8 cellular contexts compared by ENCODE assay signal in the genomic region with DNA sequence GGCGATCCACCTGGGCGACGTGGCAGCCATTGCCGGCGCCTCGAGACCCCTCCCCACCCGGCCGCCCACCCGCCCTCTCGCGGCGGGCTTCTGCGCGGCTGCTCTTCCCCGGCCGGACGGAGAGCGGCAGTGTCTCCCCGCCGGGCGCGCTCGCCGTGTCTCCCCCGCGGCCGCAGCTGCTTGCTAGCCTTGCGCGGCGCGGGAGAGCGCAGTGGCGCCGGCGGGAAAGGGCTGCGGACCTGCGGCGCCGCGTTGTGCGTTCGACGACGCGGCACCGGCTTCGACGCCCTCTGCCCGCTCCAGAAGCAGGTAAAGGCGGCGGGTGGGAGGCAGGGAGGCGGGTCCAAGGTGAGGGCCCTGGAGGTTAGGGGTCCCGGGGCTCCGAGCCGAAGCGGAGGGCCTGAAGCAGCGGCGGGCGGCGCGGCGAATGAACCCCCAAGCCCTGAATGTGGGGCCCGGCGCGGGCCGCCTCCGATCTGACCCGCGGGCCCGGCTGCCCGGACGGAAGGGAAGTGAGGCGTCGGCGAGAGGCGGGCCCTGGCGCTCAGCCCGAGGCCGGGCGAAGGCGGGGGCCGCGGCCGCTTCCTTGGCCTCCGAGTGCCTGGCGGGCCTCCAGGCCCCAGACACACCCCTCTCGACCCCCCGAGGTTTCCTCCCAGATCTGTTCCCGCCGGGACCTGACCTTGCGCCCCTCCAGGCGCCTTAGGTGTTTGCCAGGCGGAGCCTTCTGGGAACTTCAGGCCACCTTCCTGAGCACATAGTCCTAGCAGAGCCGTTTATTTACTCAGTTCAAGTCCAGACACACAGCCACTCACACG. TPM values are rescaled to one million over a fixed set of nuclear protein-coding genes. Genes with fewer than 3 reads are reported as not detected.
A peak's percentile ranks its signal among the peaks of the same experiment; 100 is the strongest.
DNase-seq lines count a peak whose midpoint lies in the region; ATAC-seq and TF ChIP-seq lines count a peak whose summit lies in the region.

A gene (plus strand): TSS at position 129 of the 818 bp plus-strand sequence. CDS start 40,491 bp downstream, outside the sequence.

- no peaks in the 10 kb centered on the region for H3K9me2 ChIP-seq in PC-3 (replicated peaks; ENCODE audit: low read length)

- intact Hi-C loops in Calu3 (cut with micrococcal nuclease; ENCODE audit: unreplicated experiment) = loop anchor here (2.0 kb wide), 1 partner anchor 260 kb away; no protein-coding TSS in a partner anchor
- intact Hi-C loops in PC-3 (cut with micrococcal nuclease) = loop anchor here (2.0 to 5.0 kb wide), 4 partner anchors 64 to 355 kb away; a partner anchor contains a TSS

- no peaks in the 10 kb centered on the region for H4K20me1 ChIP-seq in PC-3 (ENCODE audit: low read length)

- H3K4me1 ChIP-seq in HUES64 (ENCODE audit: insufficient read depth, low read length) (peaks cover 23% of the 10 kb centered on the region), PC-3 (ENCODE audit: insufficient read depth, low read length) (peaks cover 17% of the 10 kb centered on the region), esophagus (ENCODE audit: control insufficient read depth in 2 of 2, insufficient read depth in 2 of 2, low read length in 1 of 2) (peaks cover 0 to 2% of the 10 kb centered on the region in 2 donors), muscle layer of duodenum (ENCODE audit: control insufficient read depth in 1 of 2, insufficient read depth in 2 of 2, low read length in 2 of 2) (peaks cover 0 to 19% of the 10 kb centered on the region in 2 donors)

- H3K36me3 ChIP-seq in HUES64 (ENCODE audit: insufficient read depth, low read length) (peaks cover 6% of the 10 kb centered on the region), PC-3 (ENCODE audit: low read depth, low read length) (no peaks in the 10 kb centered on the region), esophagus (ENCODE audit: control insufficient read depth in 2 of 2, insufficient read depth in 2 of 2, low read length in 1 of 2) (no peaks in the 10 kb centered on the region), muscle layer of duodenum (ENCODE audit: control insufficient read depth in 1 of 2, insufficient read depth in 2 of 2, low read length in 2 of 2) (peaks cover 0 to 9% of the 10 kb centered on the region in 2 donors)

- H3K27me3 ChIP-seq in HUES64 (ENCODE audit: insufficient read depth, low read length) (no peaks in the 10 kb centered on the region), PC-3 (ENCODE audit: low read length) (no peaks in the 10 kb centered on the region), esophagus (ENCODE audit: control insufficient read depth in 1 of 2, insufficient read depth in 2 of 2, low read length in 2 of 2) (no peaks in the 10 kb centered on the region), muscle layer of duodenum (ENCODE audit: low read depth, low read length) (no peaks in the 10 kb centered on the region)

- POLR2A ChIA-PET in PC-3 (lab: Charles Lee; ENCODE audit: unreplicated experiment) = no interaction called here

- peaks cover 19% of the 10 kb centered on the region for H3K79me2 ChIP-seq in PC-3 (ENCODE audit: low read length)

- H3K36me3 Mint-ChIP-seq in Calu3 (ENCODE audit: insufficient read depth, unreplicated experiment) = peaks cover 31% of the 10 kb centered on the region

- DNase-seq in Calu3 (peak; percentile 71), PC-3 (peak; percentile 68)
- DNase-seq in activated T-cell treated with anti-CD3 and anti-CD28 coated beads, Interleukin-2, amount 50 U/mL, for 1 hour = peak; percentile 79
- peak; percentile 20 to 71 for DNase-seq in stimulated activated CD8-positive, alpha-beta memory T cell treated with anti-CD3 and anti-CD28 coated beads, Interleukin-7, amount 100 ng/mL, for 4 hours (ENCODE audit: low read depth in 2 of 2)

- under 1% methylated on average over 95 of the region's 95 CpGs for WGBS in HUES64
- WGBS in esophagus, 2 donors = 0 to 1% methylated on average over 48 to 95 of the region's 95 CpGs

- no peaks in the 10 kb centered on the region for H3K9me3 ChIP-seq in HUES64 (ENCODE audit: insufficient read depth, low read depth, low read length)
- H3K9me3 ChIP-seq in PC-3 (ENCODE audit: low read length) = no peaks in the 10 kb centered on the region
- H3K9me3 ChIP-seq in esophagus (ENCODE audit: control insufficient read depth in 2 of 2, insufficient read depth in 1 of 2, low read depth in 1 of 2, low read length in 1 of 2) = no peaks in the 10 kb centered on the region
- no peaks in the 10 kb centered on the region for H3K9me3 ChIP-seq in muscle layer of duodenum (ENCODE audit: control insufficient read depth in 1 of 2, low read length in 2 of 2)

- H3K9ac ChIP-seq in HUES64 (ENCODE audit: low read depth, low read length) (peak within 1 kb of the TSS; percentile 98), PC-3 (ENCODE audit: low read length) (peak within 1 kb of the TSS; percentile 96)

- peak within 1 kb of the TSS; percentile 74 for H3K4me3 ChIP-seq in HUES64 (ENCODE audit: low read length)
- H3K4me3 ChIP-seq in PC-3 (ENCODE audit: low read length) = peak within 1 kb of the TSS; percentile 81
- H3K4me3 ChIP-seq in esophagus (ENCODE audit: low read depth in 1 of 2, low read length in 2 of 2) = peak within 1 kb of the TSS; percentile 81 to 94
- peak within 1 kb of the TSS; percentile 88 to 96 for H3K4me3 ChIP-seq in muscle layer of duodenum (ENCODE audit: low read depth in 1 of 2, low read length in 2 of 2)

- H3K27me3 Mint-ChIP-seq in Calu3 (ENCODE audit: unreplicated experiment) = no peaks in the 10 kb centered on the region

- H3K27ac ChIP-seq in HUES64 (ENCODE audit: low read depth, low read length) (peak within 1 kb of the TSS; percentile 100), PC-3 (ENCODE audit: low read length) (peak within 1 kb of the TSS; percentile 88), esophagus (ENCODE audit: low read depth in 2 of 2, low read length in 1 of 2) (peak within 1 kb of the TSS; percentile 99 to 100), muscle layer of duodenum (ENCODE audit: low read length) (peak within 1 kb of the TSS; percentile 99)

- H3K27ac Mint-ChIP-seq in Calu3 (ENCODE audit: unreplicated experiment) = peak within 1 kb of the TSS; percentile 82

- CTCF ChIA-PET in Calu3 (lab: Charles Lee) = interaction anchor here (0.7 to 1.4 kb wide), 4 partner anchors 9 to 1109 kb away, joined by 4 to 6 read pairs (median 5); no protein-coding TSS in a partner anchor
- CTCF ChIA-PET in PC-3 (lab: Charles Lee) = no interaction called here

- H2AFZ ChIP-seq in PC-3 (ENCODE audit: low read length) = peak within 1 kb of the TSS; percentile 90

- peak within 1 kb of the TSS; percentile 85 for H3K4me3 Mint-ChIP-seq in Calu3 (ENCODE audit: low read depth, unreplicated experiment)

- TF ChIP-seq CTCF in Calu3 (IDR thresholded peaks at IDR 0.05; ENCODE audit: unreplicated experiment) (peak; percentile 40), PC-3 (conservative IDR thresholded peaks at IDR 0.05; ENCODE audit: low read depth, low read length) (peak; percentile 52)

- H3K9me3 Mint-ChIP-seq in Calu3 (ENCODE audit: low read depth, unreplicated experiment) = no peaks in the 10 kb centered on the region

- BruUV-seq in Calu3 (replicated peaks; lab: Mats Ljungman, UMichigan) = no TSS peak
- BruUV-seq in PC-3 (replicated peaks; lab: Mats Ljungman, UMichigan) = no TSS peak

- no peaks in the 10 kb centered on the region for H3F3A ChIP-seq in PC-3 (ENCODE audit: low read length, unreplicated experiment)

- peak within 1 kb of the TSS; percentile 98 for H3K4me2 ChIP-seq in PC-3 (ENCODE audit: low read length)

- ATAC-seq in GM21447 (IDR thresholded peaks at IDR 0.05; ENCODE audit: unreplicated experiment) (peak; percentile 54), PC-3 (peak; percentile 55)

- H3K4me1 Mint-ChIP-seq in Calu3 (ENCODE audit: low read depth, unreplicated experiment) = no peaks in the 10 kb centered on the region

RNA-seq across cellular contexts. Expression of the gene that starts here (rescaled TPM):
- total RNA-seq in Calu3 (2022) (5.0 and 5.3 TPM in 2 replicates), PC-3 (2014; rRNA removed) (3.4 and 3.9 TPM in 2 replicates)
- 20.4 TPM for polyA plus RNA-seq in HUES64 (2013, experiment 1 of 2)
- 19.7 TPM for polyA plus RNA-seq in HUES64 (2013, experiment 2 of 2)
- 1 to 10 TPM; 1.2 to 1.8 TPM for polyA plus RNA-seq in esophagus

Comparison
In these comparisons a context has a peak if more than half of its experiments do, and no peak if none do; other contexts are left out.
1. Peak in every context shown above with its lines: DNase-seq, ATAC-seq, H3K4me3 ChIP-seq and H3K27ac ChIP-seq.